In genomic region chr7:155644971-155645509, GRCh38 we compare ENCODE assay signal across 8 cellular contexts. TPM values are rescaled to one million over a fixed set of nuclear protein-coding genes. Genes with fewer than 3 reads are reported as not detected.
DNase-seq lines count a peak whose midpoint lies in the region; ATAC-seq and TF ChIP-seq lines count a peak whose summit lies in the region.

No MANE protein-coding gene starts in this region.

- peak overlapping the region; percentile 96 for H3K27ac ChIP-seq in WERI-Rb-1
- peak overlapping the region; percentile 80 for H3K27ac ChIP-seq in cingulate gyrus (ENCODE audit: low read depth, low read length)
- H3K27ac ChIP-seq in liver (ENCODE audit: low read depth in 1 of 2, low read length in 2 of 2): peak overlapping the region; percentile 91 to 95

- POLR2A ChIA-PET in GM10248 (lab: Yijun Ruan, JAX): no interaction called here

- peaks cover 64% of the 10 kb centered on the region for H3K36me3 ChIP-seq in WERI-Rb-1
- H3K36me3 ChIP-seq in liver (ENCODE audit: control insufficient read depth in 4 of 4, insufficient read depth in 3 of 4, low read depth in 1 of 4, low read length in 3 of 4): peaks cover 0 to 20% (median 13%) of the 10 kb centered on the region in 4 donors

- peak overlapping the region; percentile 85 to 86 for H3K9ac ChIP-seq in liver (ENCODE audit: low read depth in 1 of 2, low read length in 2 of 2)

- peaks cover 10 to 36% (median 27%) of the 10 kb centered on the region in 4 donors for H3K4me1 ChIP-seq in liver (ENCODE audit: control insufficient read depth in 4 of 4, insufficient read depth in 4 of 4, low read length in 3 of 4)

- TF ChIP-seq CTCF in GM10248 (IDR thresholded peaks at IDR 0.05; ENCODE audit: control extremely low read depth, extremely low read depth, low read depth, missing control alignments): no peak
- no peak for TF ChIP-seq CTCF in WERI-Rb-1 (IDR thresholded peaks at IDR 0.05; ENCODE audit: low read depth, low read length)
- no peak for TF ChIP-seq CTCF in liver (IDR thresholded peaks at IDR 0.05; ENCODE audit: low read depth, low read length, missing input control)

- CTCF ChIA-PET in GM10248 (lab: Yijun Ruan, JAX): interaction anchor here (1.1 to 1.3 kb wide), 2 partner anchors 46 to 94 kb away, joined by 4 read pairs; no protein-coding TSS in a partner anchor

- H3K27me3 ChIP-seq in WERI-Rb-1 (ENCODE audit: insufficient read depth, low read depth, severe bottlenecking) (no peaks in the 10 kb centered on the region), liver (ENCODE audit: control insufficient read depth in 4 of 4, insufficient read depth in 4 of 4, low read length in 3 of 4) (no peaks in the 10 kb centered on the region)

- TF ChIP-seq EP300 in Ishikawa (IDR thresholded peaks at IDR 0.05; ENCODE audit: borderline replicate concordance): no peak; the same call in 1 of the 2 replicates

- H3K4me3 ChIP-seq in WERI-Rb-1 (ENCODE audit: low read depth, low read length) (peak overlapping the region; percentile 77), liver (ENCODE audit: low read depth in 1 of 3, low read length in 3 of 3) (peak overlapping the region; percentile 87 to 98 (median 95))

- under 1% methylated on average over 22 of the region's 22 CpGs for WGBS in liver

- peak; percentile 28 for ATAC-seq in GM21737 (IDR thresholded peaks at IDR 0.05; ENCODE audit: unreplicated experiment)

- no peak for TF ChIP-seq RAD21 in Ishikawa (IDR thresholded peaks at IDR 0.05; ENCODE audit: low read depth)
- peak in 1 of 2 donors; percentile 42 for TF ChIP-seq RAD21 in liver (IDR thresholded peaks at IDR 0.05)

- peak; percentile 57 for DNase-seq in GM10248 (ENCODE audit: extremely low spot score)
- DNase-seq in WERI-Rb-1: peak; percentile 37
- DNase-seq in stimulated activated CD4-positive, alpha-beta T cell treated with anti-CD3 and anti-CD28 coated beads, TNF-alpha, amount 100 ng/mL, for 4 hours (ENCODE audit: low read depth in 3 of 3): peak; percentile 8 to 17 (median 10)
- DNase-seq in NCI-H446 treated with DMSO at 0.1 percent for 48 hours (lab: John Stamatoyannopoulos, UW): no peak

- H3K9me3 ChIP-seq in WERI-Rb-1 (ENCODE audit: severe bottlenecking): peaks cover 8% of the 10 kb centered on the region
- H3K9me3 ChIP-seq in liver (ENCODE audit: control insufficient read depth in 4 of 4, low read length in 3 of 4): peaks cover 0 to 6% (median 1%) of the 10 kb centered on the region in 4 donors

TF ChIP-seq in Ishikawa, 13 proteins besides CTCF, POLR2A, EP300 and RAD21:
- TF ChIP-seq, protein P1, sequence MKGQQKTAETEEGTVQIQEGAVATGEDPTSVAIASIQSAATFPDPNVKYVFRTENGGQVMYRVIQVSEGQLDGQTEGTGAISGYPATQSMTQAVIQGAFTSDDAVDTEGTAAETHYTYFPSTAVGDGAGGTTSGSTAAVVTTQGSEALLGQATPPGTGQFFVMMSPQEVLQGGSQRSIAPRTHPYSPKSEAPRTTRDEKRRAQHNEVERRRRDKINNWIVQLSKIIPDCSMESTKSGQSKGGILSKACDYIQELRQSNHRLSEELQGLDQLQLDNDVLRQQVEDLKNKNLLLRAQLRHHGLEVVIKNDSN (IDR thresholded peaks at IDR 0.05): no peak
- TF ChIP-seq TCF12 (IDR thresholded peaks at IDR 0.05; ENCODE audit: low read depth): 0 out of 2 replicates have a peak, but pooled peaks have one; percentile 25

TF ChIP-seq in liver, 16 proteins besides CTCF, POLR2A, EP300 and RAD21:
- no peak for TF ChIP-seq EGR1 (IDR thresholded peaks at IDR 0.05; ENCODE audit: low read depth in 2 of 2)
- no peak for TF ChIP-seq REST (IDR thresholded peaks at IDR 0.05)
- no peak for TF ChIP-seq GABPA (IDR thresholded peaks at IDR 0.05 in 1 of 2, conservative IDR thresholded peaks at IDR 0.05 in 1 of 2)

RNA-seq across cellular contexts. Expression of gene RBM33, which starts 0.6 kb away (rescaled TPM):
- 10 to 100 TPM; 23.4 to 48.9 TPM for total RNA-seq in liver
- polyA plus RNA-seq in liver: 10 to 100 TPM in 1 of 2 donors, 1 to 10 TPM in 1; 7.8 to 32.9 TPM
